Comparison of ENCODE assay signal across 21 cellular contexts in genomic region chr7:151926336-151926712, GRCh38. TPM values are rescaled to one million over a fixed set of nuclear protein-coding genes. Genes with fewer than 3 reads are reported as not detected.
A peak's percentile ranks its signal among the peaks of the same experiment; 100 is the strongest.
DNase-seq lines count a peak whose midpoint lies in the region; ATAC-seq and TF ChIP-seq lines count a peak whose summit lies in the region.
"Had no signal": no experiment of that assay in that cellular context is flagged by ENCODE, and none has a peak within 500 bp of the region (broad histone marks: within the 10 kb centered on the region; RNA-seq: fewer than 3 reads in every experiment).

No MANE protein-coding gene starts in this region.

- no peaks in the 10 kb centered on the region for H3K9me3 ChIP-seq in colonic mucosa
- H3K9me3 ChIP-seq in neutrophil = no peaks in the 10 kb centered on the region
- no peaks in the 10 kb centered on the region for H3K9me3 ChIP-seq in transverse colon
- H3K9me3 ChIP-seq: thoracic aorta had no signal

- intact Hi-C loops in colonic mucosa (cut with DNase I) = no loop called here
- intact Hi-C loops in transverse colon (cut with DNase I; ENCODE audit: low total_unique reads) = no loop called here

- peaks cover 9% of the 10 kb centered on the region for H3K27me3 Mint-ChIP-seq in activated T-cell treated with anti-CD3 and anti-CD28 coated beads, Interleukin-2, amount 50 U/mL, for 72 hours (ENCODE audit: low read depth)

- H3K27me3 ChIP-seq in colonic mucosa = no peaks in the 10 kb centered on the region
- no peaks in the 10 kb centered on the region for H3K27me3 ChIP-seq in neutrophil
- no peaks in the 10 kb centered on the region for H3K27me3 ChIP-seq in transverse colon

- peaks cover 22% of the 10 kb centered on the region for H3K4me1 ChIP-seq in colonic mucosa
- H3K4me1 ChIP-seq in neutrophil (ENCODE audit: control insufficient read depth in 1 of 2, insufficient read depth in 1 of 2, low read depth in 1 of 2, low read length in 1 of 2) = peaks cover 40 to 56% of the 10 kb centered on the region in 2 experiments
- H3K4me1 ChIP-seq in transverse colon = peaks cover 10 to 52% (median 38%) of the 10 kb centered on the region in 4 donors

- peak overlapping the region; percentile 9 to 28 for H3K4me3 Mint-ChIP-seq in activated T-cell treated with anti-CD3 and anti-CD28 coated beads, Interleukin-2, amount 50 U/mL, for 72 hours
- H3K4me3 Mint-ChIP-seq: central memory CD8-positive, alpha-beta T cell; naive thymus-derived CD4-positive, alpha-beta T cell had no signal

- in situ Hi-C loops in transverse colon (cut with MboI; ENCODE audit: low pct_ligation_motif_present in 1 of 4, low pct_unique_long_range_greater_than_20kb in 1 of 4, low sequenced_read_pairs in 3 of 4) = loop anchor here in 2 of 4 donors (25.0 kb wide), 1 partner anchor 139 kb away; no protein-coding TSS in a partner anchor

- peaks cover 15% of the 10 kb centered on the region for H3K4me1 Mint-ChIP-seq in activated T-cell treated with anti-CD3 and anti-CD28 coated beads, Interleukin-2, amount 50 U/mL, for 72 hours (ENCODE audit: low read depth)
- H3K4me1 Mint-ChIP-seq: central memory CD8-positive, alpha-beta T cell had no signal

- no peaks in the 10 kb centered on the region for H3K36me3 ChIP-seq in colonic mucosa
- no peaks in the 10 kb centered on the region for H3K36me3 ChIP-seq in neutrophil
- no peaks in the 10 kb centered on the region for H3K36me3 ChIP-seq in transverse colon
- H3K36me3 ChIP-seq: thoracic aorta had no signal

- no peak for ATAC-seq in activated T-cell treated with anti-CD3 and anti-CD28 coated beads, Interleukin-2, amount 50 U/mL, for 72 hours (replicated peaks in 1 of 2)
- ATAC-seq in HG02798 (IDR thresholded peaks at IDR 0.05; ENCODE audit: poor library complexity, unreplicated experiment) (no peak), GM21515 (IDR thresholded peaks at IDR 0.05; ENCODE audit: unreplicated experiment) (no peak)

- no peaks in the 10 kb centered on the region for H3K36me3 Mint-ChIP-seq in activated T-cell treated with anti-CD3 and anti-CD28 coated beads, Interleukin-2, amount 50 U/mL, for 72 hours (ENCODE audit: insufficient read depth in 2 of 2)
- H3K36me3 Mint-ChIP-seq: naive thymus-derived CD4-positive, alpha-beta T cell had no signal

- WGBS in transverse colon (ENCODE audit: low coverage in 1 of 2), 2 donors = 83% methylated on average over 5 of the region's 5 CpGs; no CpG with 5 or more reads in 1 of the 2 donors

- TF ChIP-seq CTCF in colonic mucosa (IDR thresholded peaks at IDR 0.05) (no peak), neutrophil (IDR thresholded peaks at IDR 0.05) (no peak), transverse colon (IDR thresholded peaks at IDR 0.05) (no peak)

- H3K4me3 ChIP-seq in colonic mucosa (no peak overlapping the region), neutrophil (ENCODE audit: low read depth in 1 of 2, low read length in 1 of 2) (peak overlapping the region in 1 of 2 experiments; percentile 46), transverse colon (no peak overlapping the region)
- H3K4me3 ChIP-seq: smooth muscle cell, thoracic aorta had no signal

- peak overlapping the region; percentile 16 for H3K27ac Mint-ChIP-seq in activated T-cell treated with anti-CD3 and anti-CD28 coated beads, Interleukin-2, amount 50 U/mL, for 72 hours

- DNase-seq in activated T-cell treated with anti-CD3 and anti-CD28 coated beads, Interleukin-2, amount 50 U/mL, for 72 hours = no peak
- DNase-seq in activated T-cell treated with anti-CD3 and anti-CD28 coated beads for 4 hours (no peak), colonic mucosa (no peak), transverse colon (no peak), amniotic stem cell (lab: John Stamatoyannopoulos, UW) (no peak)
- DNase-seq: effector memory CD4-positive, alpha-beta T cell; mammary epithelial cell; naive thymus-derived CD4-positive, alpha-beta T cell; NCI-H2107; NCI-H524; stimulated activated CD4-positive, alpha-beta T cell treated with anti-CD3 and anti-CD28 coated beads, Interleukin-4, amount 100 ng/mL, for 4 hours; SW 1271 had no signal

- TF ChIP-seq POLR2A in transverse colon (IDR thresholded peaks at IDR 0.05) = peak; percentile 4

- TF ChIP-seq EP300 in transverse colon (IDR thresholded peaks at IDR 0.05; ENCODE audit: low read depth) = no peak

- H3K9me3 Mint-ChIP-seq in activated T-cell treated with anti-CD3 and anti-CD28 coated beads, Interleukin-2, amount 50 U/mL, for 72 hours = no peaks in the 10 kb centered on the region
- H3K9me3 Mint-ChIP-seq: central memory CD8-positive, alpha-beta T cell had no signal

- peak overlapping the region; percentile 67 for H3K27ac ChIP-seq in colonic mucosa
- peak overlapping the region; percentile 90 for H3K27ac ChIP-seq in neutrophil
- peak overlapping the region; percentile 65 to 85 (median 72) for H3K27ac ChIP-seq in transverse colon

- peak overlapping the region in 1 of 2 donors; percentile 52 for H3K9ac ChIP-seq in colonic mucosa (ENCODE audit: low read depth in 2 of 2, low read length in 2 of 2)

RNA-seq across cellular contexts. Expression of gene GALNTL5, which starts 29.9 kb away (rescaled TPM):
- not detected for total RNA-seq in activated T-cell treated with anti-CD3 and anti-CD28 coated beads, Interleukin-2, amount 50 U/mL, for 72 hours
- total RNA-seq in colonic mucosa (not detected), transverse colon (not detected)
- total RNA-seq: A172; fibroblast of lung; H4; mammary epithelial cell; naive thymus-derived CD4-positive, alpha-beta T cell; smooth muscle cell; thoracic aorta had no signal

RNA-seq across cellular contexts. Expression of gene PRKAG2, which starts 49.4 kb away (rescaled TPM):
- total RNA-seq in activated T-cell treated with anti-CD3 and anti-CD28 coated beads, Interleukin-2, amount 50 U/mL, for 72 hours = 10 to 100 TPM; 23.2 to 28.4 TPM
- total RNA-seq in colonic mucosa = 10 to 100 TPM; 36.3 to 42.0 TPM
- total RNA-seq in transverse colon = 10 to 100 TPM; 25.1 to 57.8 (median 46.7) TPM
